31 cellular contexts compared by ENCODE assay signal in the genomic region with DNA sequence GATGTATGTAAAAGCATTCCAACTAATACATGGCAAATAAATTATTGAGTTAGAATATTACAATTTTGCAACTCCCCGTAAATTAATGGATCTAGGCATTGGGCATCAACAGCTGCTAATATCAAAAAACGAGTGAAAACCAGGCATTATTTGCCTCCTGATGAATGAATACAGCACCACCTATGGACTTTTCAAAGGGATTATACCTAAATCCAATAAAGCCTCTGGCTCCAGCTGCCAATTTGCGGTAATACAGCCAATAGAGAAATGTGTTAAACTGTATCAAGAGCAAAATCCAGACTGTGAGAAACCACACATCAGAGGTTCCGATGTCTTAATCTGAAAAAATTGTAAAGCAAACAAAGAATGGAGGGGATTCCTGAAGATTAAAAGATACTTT. TPM values are rescaled to one million over a fixed set of nuclear protein-coding genes. Genes with fewer than 3 reads are reported as not detected.
DNase-seq lines count a peak whose midpoint lies in the region; ATAC-seq, FAIRE-seq and TF ChIP-seq lines count a peak whose summit lies in the region.
"Had no signal": no experiment of that assay in that cellular context is flagged by ENCODE, and none has a peak within 500 bp of the region (broad histone marks: within the 10 kb centered on the region; RNA-seq: fewer than 3 reads in every experiment).

No MANE protein-coding gene starts in this region.

- 64% methylated on average over 4 of the region's 4 CpGs for WGBS in A549 (ENCODE audit: missing lambda C conversion rate)

- H3K27ac ChIP-seq in A549 (no peak overlapping the region), VCaP (no peak overlapping the region)
- H3K27ac ChIP-seq: gastrocnemius medialis, KMS-11 had no signal

- H3K4me1 ChIP-seq in A549 = no peaks in the 10 kb centered on the region
- H3K4me1 ChIP-seq: gastrocnemius medialis, HAP-1 had no signal

- TF ChIP-seq CTCF in A549 (IDR thresholded peaks at IDR 0.05) = 0 out of 3 replicates have a peak, but pooled peaks have one; percentile 7
- peak; percentile 32 for TF ChIP-seq CTCF in D721Med (IDR thresholded peaks at IDR 0.05; ENCODE audit: insufficient read depth, missing control alignments)
- TF ChIP-seq CTCF in VCaP (conservative IDR thresholded peaks at IDR 0.05) = 0 out of 2 replicates have a peak, but pooled peaks have one; percentile 15

- TF ChIP-seq EP300 in A549 (IDR thresholded peaks at IDR 0.05) = no peak

- FAIRE-seq in A549 (lab: Jason Lieb, UNC) (no peak), D721Med (lab: Jason Lieb, UNC) (peak; percentile 78), frontal cortex (lab: Jason Lieb, UNC) (no peak)
- FAIRE-seq: G401.6, islet of Langerhans had no signal

- POLR2A ChIA-PET in A549 (lab: Yijun Ruan, JAX) = no interaction called here

- no peak for ATAC-seq in A549
- ATAC-seq: esophagus mucosa, gastrocnemius medialis, mucosa of descending colon, WTC11 had no signal

- H3K4me2 ChIP-seq in A549 = no peak overlapping the region
- H3K4me2 ChIP-seq: KMS-11 had no signal

- no peak for TF ChIP-seq POLR2A in A549 (IDR thresholded peaks at IDR 0.05; ENCODE audit: low read length)

- H3K9me3 ChIP-seq in A549 = no peaks in the 10 kb centered on the region
- H3K9me3 ChIP-seq: HAP-1, mucosa of descending colon had no signal

- DNase-seq in A549 (ENCODE audit: low read depth in 1 of 2, low spot score in 1 of 2) = no peak
- peak; percentile 40 for DNase-seq in D721Med (ENCODE audit: insufficient read length, low spot score)
- peak; percentile 95 for DNase-seq in NCI-H82 (lab: John Stamatoyannopoulos, UW)
- no peak for DNase-seq in activated CD4-positive, CD25-positive, alpha-beta regulatory T cell (lab: John Stamatoyannopoulos, UW)
- DNase-seq in frontal cortex (ENCODE audit: low spot score in 2 of 2) = no peak
- DNase-seq in NCI-H2171 treated with DMSO at 0.1 percent for 48 hours (lab: John Stamatoyannopoulos, UW) = no peak
- DNase-seq: activated CD4-positive, alpha-beta T cell treated with anti-CD3 and anti-CD28 coated beads, Interleukin-2, amount 50 U/mL, for 48 hours; activated CD8-positive, alpha-beta memory T cell treated with anti-CD3 and anti-CD28 coated beads, Interleukin-2, amount 50 U/mL, for 48 hours; activated effector memory CD4-positive, alpha-beta T cell treated with Interleukin-2 at 50 U/mL for 16 hours; CD4-positive, alpha-beta memory T cell; cerebellar nuclear complex; DMS153; effector CD4-positive, alpha-beta T cell; gastrocnemius medialis; mucosa of descending colon; NCI-H1092 treated with DMSO at 0.1 percent for 48 hours; NCI-H2029 treated with DMSO at 0.1 percent for 48 hours; NCI-H446 treated with DMSO at 0.1 percent for 48 hours; posterior cingulate gyrus; SHP77 treated with DMSO at 0.1 percent for 48 hours had no signal

- TF ChIP-seq RAD21 in A549 (conservative IDR thresholded peaks at IDR 0.05 in 1 of 2, IDR thresholded peaks at IDR 0.05 in 1 of 2) = no peak

- CTCF ChIA-PET in A549 (lab: Yijun Ruan, JAX) = interaction anchor here (0.6 kb wide), 1 partner anchor 19 kb away, joined by 3 read pairs; no protein-coding TSS in a partner anchor

- H3K4me3 ChIP-seq in A549 = no peak overlapping the region
- H3K4me3 ChIP-seq: gastrocnemius medialis, HAP-1, mucosa of descending colon had no signal

TF ChIP-seq in A549, 52 proteins besides CTCF, POLR2A, EP300 and RAD21:
- TF ChIP-seq ZNF302 (CRISPR knock-in tag; IDR thresholded peaks at IDR 0.05) (no peak), CHD4 (IDR thresholded peaks at IDR 0.05; ENCODE audit: borderline replicate concordance) (no peak), FOSB (CRISPR knock-in tag; IDR thresholded peaks at IDR 0.05) (no peak), EHMT2 (IDR thresholded peaks at IDR 0.05; ENCODE audit: low read depth) (no peak), KDM5A (IDR thresholded peaks at IDR 0.05) (no peak), MAFK (IDR thresholded peaks at IDR 0.05; ENCODE audit: partially characterized antibody) (no peak), HDAC2 (IDR thresholded peaks at IDR 0.05) (no peak), MAZ (IDR thresholded peaks at IDR 0.05; ENCODE audit: borderline replicate concordance, low read depth, low read length) (no peak), HOXB5 (CRISPR knock-in tag; IDR thresholded peaks at IDR 0.05) (no peak), BCL3 (IDR thresholded peaks at IDR 0.05) (no peak), POLR2AphosphoS2 (conservative IDR thresholded peaks at IDR 0.05; ENCODE audit: low read length) (no peak), NR3C1 (IDR thresholded peaks at IDR 0.05) (no peak), KDM1A (IDR thresholded peaks at IDR 0.05; ENCODE audit: low read depth) (no peak)
- TF ChIP-seq, protein P1, sequence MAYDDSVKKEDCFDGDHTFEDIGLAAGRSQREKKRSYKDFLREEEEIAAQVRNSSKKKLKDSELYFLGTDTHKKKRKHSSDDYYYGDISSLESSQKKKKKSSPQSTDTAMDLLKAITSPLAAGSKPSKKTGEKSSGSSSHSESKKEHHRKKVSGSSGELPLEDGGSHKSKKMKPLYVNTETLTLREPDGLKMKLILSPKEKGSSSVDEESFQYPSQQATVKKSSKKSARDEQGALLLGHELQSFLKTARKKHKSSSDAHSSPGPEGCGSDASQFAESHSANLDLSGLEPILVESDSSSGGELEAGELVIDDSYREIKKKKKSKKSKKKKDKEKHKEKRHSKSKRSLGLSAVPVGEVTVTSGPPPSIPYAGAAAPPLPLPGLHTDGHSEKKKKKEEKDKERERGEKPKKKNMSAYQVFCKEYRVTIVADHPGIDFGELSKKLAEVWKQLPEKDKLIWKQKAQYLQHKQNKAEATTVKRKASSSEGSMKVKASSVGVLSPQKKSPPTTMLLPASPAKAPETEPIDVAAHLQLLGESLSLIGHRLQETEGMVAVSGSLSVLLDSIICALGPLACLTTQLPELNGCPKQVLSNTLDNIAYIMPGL (CRISPR knock-in tag; IDR thresholded peaks at IDR 0.05; ENCODE audit: borderline replicate concordance) = no peak
- TF ChIP-seq, protein P2, sequence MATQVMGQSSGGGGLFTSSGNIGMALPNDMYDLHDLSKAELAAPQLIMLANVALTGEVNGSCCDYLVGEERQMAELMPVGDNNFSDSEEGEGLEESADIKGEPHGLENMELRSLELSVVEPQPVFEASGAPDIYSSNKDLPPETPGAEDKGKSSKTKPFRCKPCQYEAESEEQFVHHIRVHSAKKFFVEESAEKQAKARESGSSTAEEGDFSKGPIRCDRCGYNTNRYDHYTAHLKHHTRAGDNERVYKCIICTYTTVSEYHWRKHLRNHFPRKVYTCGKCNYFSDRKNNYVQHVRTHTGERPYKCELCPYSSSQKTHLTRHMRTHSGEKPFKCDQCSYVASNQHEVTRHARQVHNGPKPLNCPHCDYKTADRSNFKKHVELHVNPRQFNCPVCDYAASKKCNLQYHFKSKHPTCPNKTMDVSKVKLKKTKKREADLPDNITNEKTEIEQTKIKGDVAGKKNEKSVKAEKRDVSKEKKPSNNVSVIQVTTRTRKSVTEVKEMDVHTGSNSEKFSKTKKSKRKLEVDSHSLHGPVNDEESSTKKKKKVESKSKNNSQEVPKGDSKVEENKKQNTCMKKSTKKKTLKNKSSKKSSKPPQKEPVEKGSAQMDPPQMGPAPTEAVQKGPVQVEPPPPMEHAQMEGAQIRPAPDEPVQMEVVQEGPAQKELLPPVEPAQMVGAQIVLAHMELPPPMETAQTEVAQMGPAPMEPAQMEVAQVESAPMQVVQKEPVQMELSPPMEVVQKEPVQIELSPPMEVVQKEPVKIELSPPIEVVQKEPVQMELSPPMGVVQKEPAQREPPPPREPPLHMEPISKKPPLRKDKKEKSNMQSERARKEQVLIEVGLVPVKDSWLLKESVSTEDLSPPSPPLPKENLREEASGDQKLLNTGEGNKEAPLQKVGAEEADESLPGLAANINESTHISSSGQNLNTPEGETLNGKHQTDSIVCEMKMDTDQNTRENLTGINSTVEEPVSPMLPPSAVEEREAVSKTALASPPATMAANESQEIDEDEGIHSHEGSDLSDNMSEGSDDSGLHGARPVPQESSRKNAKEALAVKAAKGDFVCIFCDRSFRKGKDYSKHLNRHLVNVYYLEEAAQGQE (IDR thresholded peaks at IDR 0.05) = no peak

RNA-seq across cellular contexts. Expression of gene A4GNT, which starts 16.3 kb away (rescaled TPM):
- polyA plus RNA-seq in A549 (2011; rRNA removed) (not detected in 2 replicates), A549 (2017; fragmentation: RNase III; extraction: RNeasy Plus Mini Kit Qiagen cat#74134 plus additional on column Dnase treatment) (not detected in 3 replicates)
- not detected in 2 replicates for polyA plus RNA-seq in A549 (2012; cell fraction: cytosol; rRNA removed)
- not detected in 2 replicates for polyA plus RNA-seq in A549 (2012; cell fraction: nucleus; rRNA removed)
- polyA minus RNA-seq in A549 (2011; rRNA and poly(A)+ RNA removed) = not detected in 2 replicates
- not detected for total RNA-seq in frontal cortex
- total RNA-seq: CD4-positive, alpha-beta memory T cell; esophagus mucosa; gastrocnemius medialis; lower leg skin; mucosa of descending colon; T-helper 2 cell treated with Interferon-gamma antibody and Interleukin-4, amounts not matched to agents 100 ng/mL and 5 ng/mL, for 36 hours; ureter; WTC11 had no signal
- polyA plus RNA-seq: CD4-positive, alpha-beta memory T cell; neural cell had no signal

RNA-seq across cellular contexts. Expression of gene DBR1, which starts 26.2 kb away (rescaled TPM):
- polyA plus RNA-seq in A549 (2011; rRNA removed) (11.1 and 14.2 TPM in 2 replicates), A549 (2017; fragmentation: RNase III; extraction: RNeasy Plus Mini Kit Qiagen cat#74134 plus additional on column Dnase treatment) (11.7 to 13.5 TPM (median 13.2 TPM) in 3 replicates)
- polyA plus RNA-seq in A549 (2012; cell fraction: cytosol; rRNA removed) = 8.2 and 9.0 TPM in 2 replicates
- 5.8 and 7.2 TPM in 2 replicates for polyA plus RNA-seq in A549 (2012; cell fraction: nucleus; rRNA removed)
- polyA minus RNA-seq in A549 (2011; rRNA and poly(A)+ RNA removed) = 5.7 and 5.8 TPM in 2 replicates
- total RNA-seq in frontal cortex = 41.6 TPM

RNA-seq across cellular contexts. Expression of gene DZIP1L, which starts 33.1 kb away (rescaled TPM):
- polyA plus RNA-seq in A549 (2011; rRNA removed) = 2.7 and 3.1 TPM in 2 replicates
- 3.0 and 4.5 TPM in 2 replicates for polyA plus RNA-seq in A549 (2012; cell fraction: cytosol; rRNA removed)
- polyA plus RNA-seq in A549 (2012; cell fraction: nucleus; rRNA removed) = 9.5 and 13.6 TPM in 2 replicates
- polyA plus RNA-seq in A549 (2017; fragmentation: RNase III; extraction: RNeasy Plus Mini Kit Qiagen cat#74134 plus additional on column Dnase treatment) = 5.2 to 7.0 TPM (median 6.9 TPM) in 3 replicates
- polyA minus RNA-seq in A549 (2011; rRNA and poly(A)+ RNA removed) = 8.3 and 8.4 TPM in 2 replicates
- total RNA-seq in frontal cortex = 4.5 TPM
- total RNA-seq: CD4-positive, alpha-beta memory T cell; T-helper 2 cell treated with Interferon-gamma antibody and Interleukin-4, amounts not matched to agents 100 ng/mL and 5 ng/mL, for 36 hours had no signal
- polyA plus RNA-seq: CD4-positive, alpha-beta memory T cell had no signal

RNA-seq across cellular contexts. Expression of gene ARMC8, which starts 38.6 kb away (rescaled TPM):
- polyA plus RNA-seq in A549 (2011; rRNA removed) = 45.7 and 59.3 TPM in 2 replicates
- 31.1 and 33.0 TPM in 2 replicates for polyA plus RNA-seq in A549 (2012; cell fraction: cytosol; rRNA removed)
- 17.5 and 21.7 TPM in 2 replicates for polyA plus RNA-seq in A549 (2012; cell fraction: nucleus; rRNA removed)
- polyA plus RNA-seq in A549 (2017; fragmentation: RNase III; extraction: RNeasy Plus Mini Kit Qiagen cat#74134 plus additional on column Dnase treatment) = 20.2 to 25.6 TPM (median 23.1 TPM) in 3 replicates
- 123 and 127 TPM in 2 replicates for polyA minus RNA-seq in A549 (2011; rRNA and poly(A)+ RNA removed)
- 104 TPM for total RNA-seq in frontal cortex

Comparison
In these comparisons a context has a peak if more than half of its experiments do, and no peak if none do; other contexts are left out.
1. DNase-seq: peak in D721Med (single experiment) and NCI-H82 (single experiment); none in A549 (0 of 2), activated CD4-positive, CD25-positive, alpha-beta regulatory T cell (0 of 4), frontal cortex (0 of 2) and NCI-H2171 treated with DMSO at 0.1 percent for 48 hours (single experiment).
2. Peak in every context shown above with its lines, with median percentiles within 50 percentile points of each other: CTCF ChIP-seq.